Comparison of ENCODE assay signal across 10 cellular contexts in the genomic region with DNA sequence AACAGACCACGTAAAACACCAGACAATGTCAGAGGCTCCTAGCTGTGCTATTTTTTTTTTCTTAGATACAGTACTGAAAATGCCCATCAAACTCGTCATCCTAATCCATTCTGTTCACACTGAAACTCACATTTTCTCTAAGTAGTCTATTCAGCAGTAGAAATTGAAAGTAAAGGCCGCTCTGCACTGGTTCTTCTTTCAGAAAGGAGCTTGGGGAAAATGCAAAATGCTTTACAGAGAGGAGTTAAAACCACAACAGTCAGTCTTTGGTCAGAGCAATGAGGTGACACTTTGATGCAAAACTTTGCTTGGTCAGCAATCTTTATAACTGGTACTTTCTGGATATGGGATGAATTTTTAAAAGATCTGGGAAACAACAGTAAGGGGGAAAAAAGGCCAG. TPM values are rescaled to one million over a fixed set of nuclear protein-coding genes. Genes with fewer than 3 reads are reported as not detected.
DNase-seq lines count a peak whose midpoint lies in the region; ATAC-seq, FAIRE-seq and TF ChIP-seq lines count a peak whose summit lies in the region.
"Had no signal": no experiment of that assay in that cellular context is flagged by ENCODE, and none has a peak within 500 bp of the region (broad histone marks: within the 10 kb centered on the region; RNA-seq: fewer than 3 reads in every experiment).

No MANE protein-coding gene starts in this region.

- TF ChIP-seq POLR2A in HepG2 (IDR thresholded peaks at IDR 0.05; ENCODE audit: insufficient read depth in 1 of 2, low read depth in 2 of 2, low read length in 2 of 2) (no peak), right lobe of liver (IDR thresholded peaks at IDR 0.05) (no peak)

- H3K27ac Mint-ChIP-seq in stimulated activated naive CD8-positive, alpha-beta T cell treated with anti-CD3 and anti-CD28 coated beads, Interleukin-15, amount 100 ng/mL, for 72 hours: no peak overlapping the region

- CTCF ChIA-PET in HepG2 (lab: Yijun Ruan, JAX; ENCODE audit: low intra/inter-chr PET ratio, low total read pairs): no interaction called here

- H3K79me2 ChIP-seq in HepG2 (ENCODE audit: insufficient read depth, low read length) (no peaks in the 10 kb centered on the region), MM.1S (ENCODE audit: low read length) (no peaks in the 10 kb centered on the region), hepatocyte (no peaks in the 10 kb centered on the region)

- TF ChIP-seq CTCF in HepG2 (CRISPR knock-in tag; IDR thresholded peaks at IDR 0.05) (no peak), right lobe of liver (IDR thresholded peaks at IDR 0.05) (no peak), MM.1S (IDR thresholded peaks at IDR 0.05; ENCODE audit: low read length) (no peak), hepatocyte (IDR thresholded peaks at IDR 0.05; ENCODE audit: poor library complexity) (no peak)

- H2AFZ ChIP-seq in HepG2 (ENCODE audit: low read length) (no peak overlapping the region), MM.1S (ENCODE audit: low read length) (no peak overlapping the region), hepatocyte (no peak overlapping the region)

- H3K4me1 ChIP-seq in HepG2 (ENCODE audit: insufficient read depth, low read length) (no peaks in the 10 kb centered on the region), right lobe of liver (no peaks in the 10 kb centered on the region), MM.1S (ENCODE audit: low read length) (peaks cover 19% of the 10 kb centered on the region), hepatocyte (ENCODE audit: insufficient read depth) (no peaks in the 10 kb centered on the region)

- 93% methylated on average over 3 of the region's 3 CpGs for WGBS in HepG2 (ENCODE audit: low lambda C conversion rate)
- 83% methylated on average over 3 of the region's 3 CpGs for WGBS in right lobe of liver (ENCODE audit: insufficient coverage, low coverage, low lambda C conversion rate, missing lambda C conversion rate)
- 92% methylated on average over 3 of the region's 3 CpGs for WGBS in hepatocyte (ENCODE audit: low lambda C conversion rate, missing lambda C conversion rate)

- peaks cover 8% of the 10 kb centered on the region for H3F3A ChIP-seq in MM.1S (ENCODE audit: insufficient read depth, low read length)

- H3K4me1 Mint-ChIP-seq in stimulated activated naive CD8-positive, alpha-beta T cell treated with anti-CD3 and anti-CD28 coated beads, Interleukin-15, amount 100 ng/mL, for 72 hours: peaks cover 29% of the 10 kb centered on the region

- no peak for ATAC-seq in HepG2
- no peak for ATAC-seq in right lobe of liver
- peak; percentile 94 for ATAC-seq in HG02763 (IDR thresholded peaks at IDR 0.05; ENCODE audit: unreplicated experiment)
- ATAC-seq in stimulated activated naive CD8-positive, alpha-beta T cell treated with anti-CD3 and anti-CD28 coated beads, Interleukin-15, amount 100 ng/mL, for 72 hours: peak; percentile 99

- no TSS peak for BruUV-seq in HepG2 (replicated peaks; lab: Mats Ljungman, UMichigan)

- no peak for TF ChIP-seq RAD21 in HepG2 (CRISPR knock-in tag; IDR thresholded peaks at IDR 0.05)

- no peak for TF ChIP-seq EP300 in HepG2 (IDR thresholded peaks at IDR 0.05; ENCODE audit: low read depth in 2 of 2, low read length in 2 of 2)
- TF ChIP-seq EP300 in HepG2 (CRISPR knock-in tag; IDR thresholded peaks at IDR 0.05; ENCODE audit: borderline replicate concordance): no peak

- H3K27me3 Mint-ChIP-seq in stimulated activated naive CD8-positive, alpha-beta T cell treated with anti-CD3 and anti-CD28 coated beads, Interleukin-15, amount 100 ng/mL, for 72 hours: no peaks in the 10 kb centered on the region

- in situ Hi-C loops in HepG2 (cut with HindIII; ENCODE audit: extremely low pct_ligation_motif_present, low pct_unique_long_range_greater_than_20kb): no loop called here

- POLR2A ChIA-PET in HepG2 (lab: Yijun Ruan, JAX): no interaction called here

- no peak for FAIRE-seq in HepG2 (lab: Jason Lieb, UNC)

- H3K36me3 ChIP-seq in HepG2 (replicated peaks in 1 of 2; ENCODE audit: control insufficient read depth in 1 of 2, insufficient read depth in 2 of 2, low read length in 2 of 2): peaks cover 2 to 39% of the 10 kb centered on the region in 2 experiments
- peaks cover 0 to 12% (median 2%) of the 10 kb centered on the region in 4 donors for H3K36me3 ChIP-seq in right lobe of liver
- no peaks in the 10 kb centered on the region for H3K36me3 ChIP-seq in MM.1S (replicated peaks; ENCODE audit: insufficient read depth, low read length)
- H3K36me3 ChIP-seq in hepatocyte (replicated peaks; ENCODE audit: insufficient read depth, low read depth): no peaks in the 10 kb centered on the region

- H4K20me1 ChIP-seq in HepG2 (ENCODE audit: insufficient read depth, low read length) (no peaks in the 10 kb centered on the region; the same call in 1 of the 2 replicates), MM.1S (ENCODE audit: insufficient read depth, low read length) (no peaks in the 10 kb centered on the region), hepatocyte (ENCODE audit: insufficient read depth, poor library complexity, severe bottlenecking) (no peaks in the 10 kb centered on the region)

- H3K9me2 ChIP-seq in MM.1S (replicated peaks; ENCODE audit: insufficient read depth, low read length) (no peaks in the 10 kb centered on the region), hepatocyte (replicated peaks; ENCODE audit: insufficient read depth) (no peaks in the 10 kb centered on the region)

- intact Hi-C loops in HepG2 (cut with micrococcal nuclease; ENCODE audit: unreplicated experiment): no loop called here
- intact Hi-C loops in right lobe of liver (cut with DNase I): no loop called here

- H3K27me3 ChIP-seq in HepG2 (ENCODE audit: control insufficient read depth in 1 of 2, insufficient read depth in 2 of 2, low read length in 2 of 2): no peaks in the 10 kb centered on the region
- H3K27me3 ChIP-seq in right lobe of liver: no peaks in the 10 kb centered on the region
- H3K27me3 ChIP-seq in MM.1S (replicated peaks; ENCODE audit: insufficient read depth, low read length): no peaks in the 10 kb centered on the region
- H3K27me3 ChIP-seq in hepatocyte: no peaks in the 10 kb centered on the region
- H3K27me3 ChIP-seq: BLaER1 treated with 17β-estradiol and CSF1 and Interleukin-3, amounts not matched to agents 10 nM and 100 nM had no signal

- peak overlapping the region; percentile 16 to 31 for H3K4me3 Mint-ChIP-seq in stimulated activated naive CD8-positive, alpha-beta T cell treated with anti-CD3 and anti-CD28 coated beads, Interleukin-15, amount 100 ng/mL, for 72 hours

- no peaks in the 10 kb centered on the region for H3K9me3 Mint-ChIP-seq in stimulated activated naive CD8-positive, alpha-beta T cell treated with anti-CD3 and anti-CD28 coated beads, Interleukin-15, amount 100 ng/mL, for 72 hours

- H3K9ac ChIP-seq in HepG2 (ENCODE audit: insufficient read depth, low read depth, low read length): no peak overlapping the region
- no peak overlapping the region for H3K9ac ChIP-seq in MM.1S (ENCODE audit: low read length)
- H3K9ac ChIP-seq: BLaER1 treated with 17β-estradiol and CSF1 and Interleukin-3, amounts not matched to agents 10 nM and 100 nM had no signal

- DNase-seq in HepG2 (ENCODE audit: low spot score): no peak
- no peak for DNase-seq in right lobe of liver
- peak; percentile 96 for DNase-seq in MM.1S
- DNase-seq in stimulated activated naive CD8-positive, alpha-beta T cell treated with anti-CD3 and anti-CD28 coated beads, Interleukin-15, amount 100 ng/mL, for 72 hours: peak in 1 of 2 donors; percentile 40
- DNase-seq in AG20443 (ENCODE audit: low spot score): no peak
- no peak for DNase-seq in hepatocyte (ENCODE audit: low spot score)
- DNase-seq in NCI-H82 treated with DMSO at 0.1 percent for 48 hours (lab: John Stamatoyannopoulos, UW; ENCODE audit: unreplicated experiment): no peak

- H3K9me3 ChIP-seq in HepG2 (ENCODE audit: low read length) (no peaks in the 10 kb centered on the region), right lobe of liver (no peaks in the 10 kb centered on the region), MM.1S (replicated peaks; ENCODE audit: insufficient read depth, low read length) (no peaks in the 10 kb centered on the region), hepatocyte (ENCODE audit: low read depth) (no peaks in the 10 kb centered on the region)
- H3K9me3 ChIP-seq: BLaER1 treated with 17β-estradiol and CSF1 and Interleukin-3, amounts not matched to agents 10 nM and 100 nM had no signal

- H3K4me2 ChIP-seq in HepG2 (ENCODE audit: low read depth, low read length) (no peak overlapping the region), MM.1S (ENCODE audit: low read depth, low read length) (peak overlapping the region; percentile 58; the same call in 1 of the 2 replicates), hepatocyte (no peak overlapping the region)

- H3K27ac ChIP-seq in HepG2 (ENCODE audit: extremely low read length, insufficient read depth, low read length) (no peak overlapping the region), right lobe of liver (no peak overlapping the region), MM.1S (ENCODE audit: low read length) (peak overlapping the region; percentile 32; the same call in 1 of the 2 replicates), hepatocyte (no peak overlapping the region)
- H3K27ac ChIP-seq: BLaER1 treated with 17β-estradiol and CSF1 and Interleukin-3, amounts not matched to agents 10 nM and 100 nM; SK-N-MC had no signal

- no peak overlapping the region for H3K4me3 ChIP-seq in HepG2 (replicated peaks in 1 of 3; ENCODE audit: insufficient read depth in 1 of 3, low read depth in 2 of 3, low read length in 3 of 3)
- no peak overlapping the region for H3K4me3 ChIP-seq in right lobe of liver
- no peak overlapping the region for H3K4me3 ChIP-seq in MM.1S (ENCODE audit: low read length)
- no peak overlapping the region for H3K4me3 ChIP-seq in hepatocyte
- H3K4me3 ChIP-seq: BLaER1 treated with 17β-estradiol and CSF1 and Interleukin-3, amounts not matched to agents 10 nM and 100 nM; SK-N-MC had no signal

RNA-seq across cellular contexts. Expression of gene SUSD1, which starts 43.8 kb away (rescaled TPM):
- total RNA-seq in HepG2 (2016; rRNA removed; fragmentation: Illumina TruSeq; extraction: Trizol) (16.0 and 25.9 TPM in 2 replicates), right lobe of liver (1 to 10 TPM; 2.7 to 7.2 (median 3.9) TPM), hepatocyte (30.5 and 41.4 TPM in 2 replicates)
- total RNA-seq in HepG2 (2016; cell fraction: cytosol; rRNA removed; fragmentation: Illumina TruSeq; extraction: Trizol; ENCODE audit: low read depth): 19.0 and 22.4 TPM in 2 replicates
- 13.8 and 23.8 TPM in 2 replicates for total RNA-seq in HepG2 (2016; cell fraction: insoluble cytoplasmic fraction; rRNA removed; fragmentation: Illumina TruSeq; extraction: Trizol)
- 22.6 and 26.9 TPM in 2 replicates for total RNA-seq in HepG2 (2016; cell fraction: membrane; rRNA removed; fragmentation: Illumina TruSeq; extraction: Trizol)
- 25.3 and 30.6 TPM in 2 replicates for total RNA-seq in HepG2 (2016; cell fraction: nucleus; rRNA removed; fragmentation: Illumina TruSeq; extraction: Trizol)
- polyA plus RNA-seq in HepG2 (2011; rRNA removed) (26.9 and 32.3 TPM in 2 replicates), hepatocyte (18.5 and 25.0 TPM in 2 replicates)
- 28.5 and 29.1 TPM in 2 replicates for polyA plus RNA-seq in HepG2 (2011; cell fraction: cytosol; rRNA removed)
- 14.0 and 15.0 TPM in 2 replicates for polyA plus RNA-seq in HepG2 (2011; cell fraction: nucleus; rRNA removed)
- 15.4 and 19.2 TPM in 2 replicates for polyA plus RNA-seq in HepG2 (2012)
- 8.6 and 9.9 TPM in 2 replicates for polyA plus RNA-seq in HepG2 (2016; cell fraction: cytosol; fragmentation: Illumina TruSeq; extraction: Trizol; ENCODE audit: low read depth)
- polyA plus RNA-seq in HepG2 (2016; cell fraction: insoluble cytoplasmic fraction; fragmentation: Illumina TruSeq; extraction: Trizol; ENCODE audit: low read depth): 11.7 and 12.2 TPM in 2 replicates
- polyA plus RNA-seq in HepG2 (2016; cell fraction: membrane; fragmentation: Illumina TruSeq; extraction: Trizol; ENCODE audit: low read depth): 14.8 and 16.5 TPM in 2 replicates
- polyA plus RNA-seq in HepG2 (2016; cell fraction: nucleus; fragmentation: Illumina TruSeq; extraction: Trizol; ENCODE audit: insufficient read depth, low read depth): 26.8 and 28.0 TPM in 2 replicates
- polyA minus RNA-seq in HepG2 (2011; rRNA and poly(A)+ RNA removed; ENCODE audit: low replicate concordance): 11.2 and 45.2 TPM in 2 replicates
- polyA minus RNA-seq in HepG2 (2011; cell fraction: cytosol; rRNA and poly(A)+ RNA removed): 22.7 and 34.1 TPM in 2 replicates
- 29.7 and 32.4 TPM in 2 replicates for polyA minus RNA-seq in HepG2 (2011; cell fraction: nucleus; rRNA and poly(A)+ RNA removed)

Comparison
In these comparisons a context has a peak if more than half of its experiments do, and no peak if none do; other contexts are left out.
1. ATAC-seq: peak in HG02763 (single experiment) and stimulated activated naive CD8-positive, alpha-beta T cell treated with anti-CD3 and anti-CD28 coated beads, Interleukin-15, amount 100 ng/mL, for 72 hours (single experiment); none in HepG2 (single experiment) and right lobe of liver (0 of 4).